Comparison of ENCODE assay signal across 8 cellular contexts in genomic region chr3:4290272-4290893, GRCh38. TPM values are rescaled to one million over a fixed set of nuclear protein-coding genes. Genes with fewer than 3 reads are reported as not detected.
A peak's percentile ranks its signal among the peaks of the same experiment; 100 is the strongest.
DNase-seq lines count a peak whose midpoint lies in the region; ATAC-seq and TF ChIP-seq lines count a peak whose summit lies in the region.

No MANE protein-coding gene starts in this region.

- 4 to 11% methylated on average over 5 of the region's 5 CpGs for WGBS in upper lobe of left lung, 2 donors

- no peak for TF ChIP-seq EP300 in upper lobe of left lung (IDR thresholded peaks at IDR 0.05)

- no peaks in the 10 kb centered on the region for H3K36me3 ChIP-seq in OCI-LY1 (ENCODE audit: insufficient read depth, low read length)
- no peaks in the 10 kb centered on the region for H3K36me3 ChIP-seq in upper lobe of left lung

- POLR2A ChIA-PET in MCF 10A (lab: Yijun Ruan, JAX): interaction anchor here (1.0 kb wide), 1 partner anchor 1090 kb away, joined by 4 read pairs; no protein-coding TSS in a partner anchor

- no peaks in the 10 kb centered on the region for H3K9me3 Mint-ChIP-seq in Calu3 (ENCODE audit: low read depth, unreplicated experiment)
- H3K9me3 Mint-ChIP-seq in MCF 10A (ENCODE audit: unreplicated experiment): no peaks in the 10 kb centered on the region

- H3K27ac Mint-ChIP-seq in Calu3 (ENCODE audit: unreplicated experiment): no peak overlapping the region
- H3K27ac Mint-ChIP-seq in MCF 10A (ENCODE audit: low read depth, unreplicated experiment): no peak overlapping the region

- no peaks in the 10 kb centered on the region for H3K79me2 ChIP-seq in OCI-LY1 (ENCODE audit: insufficient read depth, low read length)

- intact Hi-C loops in Calu3 (cut with micrococcal nuclease; ENCODE audit: unreplicated experiment) (loop anchor here (1.0 kb wide), 2 partner anchors 1090 to 1094 kb away; no protein-coding TSS in a partner anchor), MCF 10A (cut with micrococcal nuclease) (loop anchor here (1.0 to 5.0 kb wide), 3 partner anchors 293 to 1094 kb away; no protein-coding TSS in a partner anchor)

- peaks cover 27% of the 10 kb centered on the region for H3K27me3 Mint-ChIP-seq in Calu3 (ENCODE audit: unreplicated experiment)
- peaks cover 7% of the 10 kb centered on the region for H3K27me3 Mint-ChIP-seq in MCF 10A (ENCODE audit: insufficient read depth, unreplicated experiment)

- H3F3A ChIP-seq in OCI-LY1 (ENCODE audit: insufficient read depth, low read length): no peaks in the 10 kb centered on the region

- peak; percentile 81 for ATAC-seq in GM18867 (IDR thresholded peaks at IDR 0.05; ENCODE audit: unreplicated experiment)
- ATAC-seq in HG03108 (IDR thresholded peaks at IDR 0.05; ENCODE audit: unreplicated experiment): peak; percentile 58
- peak; percentile 95 for ATAC-seq in left lobe of liver
- peak in 1 of 2 donors; percentile 83 for ATAC-seq in upper lobe of left lung (ENCODE audit: low FRiP score in 2 of 2)

- H3K9ac ChIP-seq in OCI-LY1 (ENCODE audit: low read length): no peak overlapping the region

- H3K9me3 ChIP-seq in OCI-LY1 (ENCODE audit: low read length) (no peaks in the 10 kb centered on the region), upper lobe of left lung (no peaks in the 10 kb centered on the region)

- H3K36me3 Mint-ChIP-seq in Calu3 (ENCODE audit: insufficient read depth, unreplicated experiment): no peaks in the 10 kb centered on the region
- H3K36me3 Mint-ChIP-seq in MCF 10A (ENCODE audit: insufficient read depth, unreplicated experiment): no peaks in the 10 kb centered on the region

- H3K27ac ChIP-seq in OCI-LY1 (ENCODE audit: low read depth, low read length, poor library complexity, severe bottlenecking) (no peak overlapping the region), upper lobe of left lung (no peak overlapping the region)

- H3K4me3 ChIP-seq in OCI-LY1 (ENCODE audit: low read depth, low read length, poor library complexity, severe bottlenecking) (no peak overlapping the region), upper lobe of left lung (no peak overlapping the region)

- H3K4me2 ChIP-seq in OCI-LY1 (ENCODE audit: low read length): no peak overlapping the region

- H3K4me1 Mint-ChIP-seq in Calu3 (ENCODE audit: low read depth, unreplicated experiment) (no peaks in the 10 kb centered on the region), MCF 10A (ENCODE audit: insufficient read depth, unreplicated experiment) (no peaks in the 10 kb centered on the region)

- DNase-seq in Calu3: peak; percentile 29
- DNase-seq in MCF 10A (ENCODE audit: unreplicated experiment): peak; percentile 58
- no peak for DNase-seq in left lobe of liver (ENCODE audit: low spot score)
- DNase-seq in upper lobe of left lung: no peak
- DNase-seq in SHP77 treated with DMSO at 0.1 percent for 48 hours (lab: John Stamatoyannopoulos, UW): no peak

- no TSS peak for BruUV-seq in Calu3 (replicated peaks; lab: Mats Ljungman, UMichigan)
- BruUV-seq in MCF 10A (replicated peaks; lab: Mats Ljungman, UMichigan): no TSS peak

- TF ChIP-seq CTCF in Calu3 (IDR thresholded peaks at IDR 0.05; ENCODE audit: unreplicated experiment): peak; percentile 58
- TF ChIP-seq CTCF in OCI-LY1 (IDR thresholded peaks at IDR 0.05; ENCODE audit: low read length): peak; percentile 78
- TF ChIP-seq CTCF in MCF 10A (IDR thresholded peaks at IDR 0.05; ENCODE audit: unreplicated experiment): peak; percentile 77
- TF ChIP-seq CTCF in upper lobe of left lung (IDR thresholded peaks at IDR 0.05): peak; percentile 73 to 90 (median 86)

- H2AFZ ChIP-seq in OCI-LY1 (ENCODE audit: low read length): no peak overlapping the region

- CTCF ChIA-PET in Calu3 (lab: Charles Lee) (interaction anchor here (0.6 to 1.4 kb wide), 4 partner anchors 22 to 1090 kb away, joined by 3 to 5 read pairs (median 4); no protein-coding TSS in a partner anchor), MCF 10A (lab: Yijun Ruan, JAX) (interaction anchor here (0.6 to 4.7 kb wide), 26 partner anchors 9 to 1132 kb away, joined by 3 to 55 read pairs (median 3); partner anchors contain the start of gene SETMAR)

- H3K9me2 ChIP-seq in OCI-LY1 (ENCODE audit: low read depth, low read length): no peaks in the 10 kb centered on the region

- H3K27me3 ChIP-seq in OCI-LY1 (ENCODE audit: insufficient read depth, low read length): no peaks in the 10 kb centered on the region
- no peaks in the 10 kb centered on the region for H3K27me3 ChIP-seq in upper lobe of left lung

- no peak overlapping the region for H3K4me3 Mint-ChIP-seq in Calu3 (ENCODE audit: low read depth, unreplicated experiment)
- H3K4me3 Mint-ChIP-seq in MCF 10A (ENCODE audit: unreplicated experiment): no peak overlapping the region

- no peak for TF ChIP-seq POLR2A in upper lobe of left lung (IDR thresholded peaks at IDR 0.05)

- H3K4me1 ChIP-seq in OCI-LY1 (ENCODE audit: insufficient read depth, low read length, severe bottlenecking): no peaks in the 10 kb centered on the region
- no peaks in the 10 kb centered on the region for H3K4me1 ChIP-seq in upper lobe of left lung

- H4K20me1 ChIP-seq in OCI-LY1 (ENCODE audit: insufficient read depth, low read length): no peaks in the 10 kb centered on the region

RNA-seq across cellular contexts. Expression of gene SETMAR, which starts 12.8 kb away (rescaled TPM):
- total RNA-seq in Calu3 (2022) (7.8 and 10.4 TPM in 2 replicates), MCF 10A (2022) (5.1 and 8.3 TPM in 2 replicates), left lobe of liver (7.0 TPM), upper lobe of left lung (10 to 100 TPM in 5 of 6 donors, 1 to 10 TPM in 1; 9.7 to 57.6 (median 11.4) TPM)

Comparison
In these comparisons a context has a peak if more than half of its experiments do, and no peak if none do; other contexts are left out.
1. DNase-seq: peak in Calu3 (single experiment) and MCF 10A (single experiment); none in left lobe of liver (single experiment), upper lobe of left lung (0 of 2) and SHP77 treated with DMSO at 0.1 percent for 48 hours (single experiment).
2. Peak in every context shown above with its lines, with median percentiles within 50 percentile points of each other: CTCF ChIP-seq.